In the genomic region with DNA sequence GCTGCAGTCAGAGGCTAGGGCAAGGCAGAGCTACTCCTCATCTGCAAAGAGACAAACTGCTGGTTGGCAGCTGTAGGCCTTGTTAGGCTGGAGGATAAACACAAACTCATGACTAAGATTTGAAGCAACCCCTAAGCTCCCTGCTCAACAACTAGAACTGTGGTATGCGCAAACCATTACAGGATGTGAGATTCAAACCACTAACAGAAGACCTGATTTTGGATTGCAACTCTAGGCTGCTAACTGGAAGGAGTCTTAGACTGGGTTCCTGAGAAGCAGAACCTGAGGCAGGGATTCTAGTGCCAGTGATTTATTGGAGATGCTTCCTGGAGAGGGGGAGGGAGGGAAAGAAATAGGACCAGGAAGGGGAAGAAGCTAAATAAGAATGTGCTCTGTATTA, we compare ENCODE assay signal across 11 cellular contexts. TPM values are rescaled to one million over a fixed set of nuclear protein-coding genes. Genes with fewer than 3 reads are reported as not detected.
DNase-seq lines count a peak whose midpoint lies in the region; ATAC-seq, FAIRE-seq and TF ChIP-seq lines count a peak whose summit lies in the region.
"Had no signal": no experiment of that assay in that cellular context is flagged by ENCODE, and none has a peak within 500 bp of the region (broad histone marks: within the 10 kb centered on the region; RNA-seq: fewer than 3 reads in every experiment).

No MANE protein-coding gene starts in this region.

- no peak for TF ChIP-seq EP300 in transverse colon (IDR thresholded peaks at IDR 0.05; ENCODE audit: low read depth)

- no peak for DNase-seq in activated T-cell treated with anti-CD3 and anti-CD28 coated beads, Interleukin-2, amount 50 U/mL, for 4 hours
- DNase-seq in activated T-cell treated with anti-CD3 and anti-CD28 coated beads for 4 hours (no peak), T follicular helper cell (ENCODE audit: low read depth) (peak; percentile 9), small intestine (peak; percentile 23), transverse colon (no peak), H7 (no peak), NCI-H446 (lab: John Stamatoyannopoulos, UW) (no peak)
- DNase-seq: NK-92 treated with Interleukin-12 subunit alpha and Interleukin-12 subunit beta, amount 100 ng/mL, for 24 hours had no signal

- intact Hi-C loops in transverse colon (cut with DNase I; ENCODE audit: low total_unique reads): no loop called here

- no peaks in the 10 kb centered on the region for H3K27me3 ChIP-seq in small intestine (ENCODE audit: control insufficient read depth in 2 of 2, insufficient read depth in 2 of 2, low read length in 2 of 2)
- H3K27me3 ChIP-seq in transverse colon: no peaks in the 10 kb centered on the region
- H3K27me3 ChIP-seq in H7 (ENCODE audit: control insufficient read depth, insufficient read depth, low read length): no peaks in the 10 kb centered on the region

- H3K27me3 Mint-ChIP-seq in activated T-cell treated with anti-CD3 and anti-CD28 coated beads, Interleukin-2, amount 50 U/mL, for 4 hours (ENCODE audit: low read depth): no peaks in the 10 kb centered on the region
- H3K27me3 Mint-ChIP-seq: stimulated activated naive CD8-positive, alpha-beta T cell treated with anti-CD3 and anti-CD28 coated beads, Interleukin-15, Interleukin-2, amounts not matched to agents 100 ng/mL and 50 ng/mL, for 24 hours had no signal

- H3K36me3 ChIP-seq in small intestine (ENCODE audit: control insufficient read depth in 2 of 2, insufficient read depth in 2 of 2, low read length in 2 of 2): no peaks in the 10 kb centered on the region
- no peaks in the 10 kb centered on the region for H3K36me3 ChIP-seq in transverse colon
- H3K36me3 ChIP-seq in H7 (replicated peaks; ENCODE audit: control insufficient read depth, insufficient read depth, low read length): no peaks in the 10 kb centered on the region

- peaks cover 40% of the 10 kb centered on the region for H3K4me1 Mint-ChIP-seq in activated T-cell treated with anti-CD3 and anti-CD28 coated beads, Interleukin-2, amount 50 U/mL, for 4 hours (ENCODE audit: low read depth)

- no peak for TF ChIP-seq CTCF in transverse colon (IDR thresholded peaks at IDR 0.05)

- H3K4me3 ChIP-seq in small intestine (ENCODE audit: low read depth in 1 of 2, low read length in 2 of 2) (no peak overlapping the region), transverse colon (no peak overlapping the region), H7 (ENCODE audit: insufficient read depth, low read depth, low read length) (no peak overlapping the region)

- no peak overlapping the region for H3K4me3 Mint-ChIP-seq in activated T-cell treated with anti-CD3 and anti-CD28 coated beads, Interleukin-2, amount 50 U/mL, for 4 hours
- H3K4me3 Mint-ChIP-seq: stimulated activated naive CD8-positive, alpha-beta T cell treated with anti-CD3 and anti-CD28 coated beads, Interleukin-15, Interleukin-2, amounts not matched to agents 100 ng/mL and 50 ng/mL, for 24 hours had no signal

- no peak for TF ChIP-seq POLR2A in transverse colon (IDR thresholded peaks at IDR 0.05)

- peaks cover 0 to 5% of the 10 kb centered on the region in 2 donors for H3K4me1 ChIP-seq in small intestine (ENCODE audit: control insufficient read depth in 2 of 2, insufficient read depth in 1 of 2, low read depth in 1 of 2, low read length in 1 of 2)
- peaks cover 0 to 6% (median 2%) of the 10 kb centered on the region in 4 donors for H3K4me1 ChIP-seq in transverse colon

- no peaks in the 10 kb centered on the region for H3K36me3 Mint-ChIP-seq in activated T-cell treated with anti-CD3 and anti-CD28 coated beads, Interleukin-2, amount 50 U/mL, for 4 hours (ENCODE audit: insufficient read depth)

- no peaks in the 10 kb centered on the region for H3K9me3 Mint-ChIP-seq in activated T-cell treated with anti-CD3 and anti-CD28 coated beads, Interleukin-2, amount 50 U/mL, for 4 hours
- H3K9me3 Mint-ChIP-seq: stimulated activated naive CD8-positive, alpha-beta T cell treated with anti-CD3 and anti-CD28 coated beads, Interleukin-15, Interleukin-2, amounts not matched to agents 100 ng/mL and 50 ng/mL, for 24 hours had no signal

- WGBS in small intestine, 3 donors: 60 to 84% (median 76%) methylated on average over 1 of the region's 1 CpG
- 64% methylated on average over 1 of the region's 1 CpG; no CpG with 5 or more reads in 1 of the 2 donors for WGBS in transverse colon (ENCODE audit: low coverage in 1 of 2), 2 donors

- in situ Hi-C loops in transverse colon (cut with MboI; ENCODE audit: low pct_ligation_motif_present in 1 of 4, low pct_unique_long_range_greater_than_20kb in 1 of 4, low sequenced_read_pairs in 3 of 4): no loop called here

- no peak for FAIRE-seq in small intestine (lab: Jason Lieb, UNC)
- FAIRE-seq: H1 had no signal

- peak; percentile 90 to 94 for ATAC-seq in activated T-cell treated with anti-CD3 and anti-CD28 coated beads, Interleukin-2, amount 50 U/mL, for 4 hours
- peak; percentile 87 for ATAC-seq in HG02759 (IDR thresholded peaks at IDR 0.05; ENCODE audit: unreplicated experiment)

- H3K9me3 ChIP-seq in small intestine (ENCODE audit: control insufficient read depth, low read depth): no peaks in the 10 kb centered on the region
- H3K9me3 ChIP-seq in transverse colon: no peaks in the 10 kb centered on the region

- H3K27ac ChIP-seq in small intestine (ENCODE audit: low read depth in 1 of 2, low read length in 1 of 2) (no peak overlapping the region), transverse colon (no peak overlapping the region)

RNA-seq across cellular contexts. Expression of gene CCR4, which starts 22.5 kb away (rescaled TPM):
- 100 to 1,000 TPM in 1 of 3 donors, 10 to 100 TPM in 2; 65.3 to 131 (median 86.3) TPM for total RNA-seq in activated T-cell treated with anti-CD3 and anti-CD28 coated beads, Interleukin-2, amount 50 U/mL, for 4 hours
- polyA plus RNA-seq in small intestine: under 1 TPM in 1 of 3 donors, not detected in 2; 0.16 TPM
- under 1 TPM in 1 of 4 donors, not detected in 3; 0.95 TPM for total RNA-seq in transverse colon
- not detected in 2 replicates for total RNA-seq in H7 (2014; rRNA removed; shearing (Covaris generic))

Comparison
In these comparisons a context has a peak if more than half of its experiments do, and no peak if none do; other contexts are left out.
1. DNase-seq: peak in T follicular helper cell (single experiment) and small intestine (single experiment); none in activated T-cell treated with anti-CD3 and anti-CD28 coated beads, Interleukin-2, amount 50 U/mL, for 4 hours (single experiment), activated T-cell treated with anti-CD3 and anti-CD28 coated beads for 4 hours (single experiment), transverse colon (single experiment), H7 (single experiment) and NCI-H446 (0 of 2).
2. RNA of gene CCR4, which starts 22.5 kb away (total RNA-seq): 65.3 to 131 TPM in activated T-cell treated with anti-CD3 and anti-CD28 coated beads, Interleukin-2, amount 50 U/mL, for 4 hours; 0.95 TPM in transverse colon and not detected in H7; every median in the first group is over 10 times any median in the second.